Comparison of ENCODE assay signal across 10 cellular contexts in genomic region chr10:47730911-47731310, GRCh38. TPM values are rescaled to one million over a fixed set of nuclear protein-coding genes. Genes with fewer than 3 reads are reported as not detected.
DNase-seq lines count a peak whose midpoint lies in the region; ATAC-seq, FAIRE-seq and TF ChIP-seq lines count a peak whose summit lies in the region.
"Not testable (repeated sequence)": the region's sequence is repeated elsewhere in the genome, so short reads cannot be mapped to it uniquely, and the experiment has no call there.
"Had no signal": no experiment of that assay in that cellular context is flagged by ENCODE, and none has a peak within 500 bp of the region (broad histone marks: within the 10 kb centered on the region; RNA-seq: fewer than 3 reads in every experiment).

No MANE protein-coding gene starts in this region.

- H3K27me3 ChIP-seq in right lobe of liver; small intestine (ENCODE audit: control insufficient read depth in 2 of 2, insufficient read depth in 2 of 2, low read length in 2 of 2); upper lobe of right lung: not testable (repeated sequence)

- FAIRE-seq in H54 (lab: Jason Lieb, UNC) = peak; percentile 65
- peak; percentile 57 for FAIRE-seq in small intestine (lab: Jason Lieb, UNC)

- not testable (repeated sequence) for H3K36me3 ChIP-seq in right lobe of liver; small intestine (ENCODE audit: control insufficient read depth in 2 of 2, insufficient read depth in 2 of 2, low read length in 2 of 2); upper lobe of right lung

- H3K9me3 ChIP-seq in right lobe of liver; small intestine (ENCODE audit: control insufficient read depth, low read depth); upper lobe of right lung: not testable (repeated sequence)

- not testable (repeated sequence) for H3K4me3 ChIP-seq in right lobe of liver; small intestine (ENCODE audit: low read depth in 1 of 2, low read length in 2 of 2); upper lobe of right lung

- DNase-seq in H54 (ENCODE audit: insufficient read length, low spot score); right lobe of liver; small intestine; upper lobe of right lung: not testable (repeated sequence)

- not testable (repeated sequence) for H3K27ac ChIP-seq in right lobe of liver; small intestine (ENCODE audit: low read depth in 1 of 2, low read length in 1 of 2); upper lobe of right lung

- TF ChIP-seq POLR2A in H54 (IDR thresholded peaks at IDR 0.05; ENCODE audit: low read depth, low read length); right lobe of liver (IDR thresholded peaks at IDR 0.05): not testable (repeated sequence)

- not testable (repeated sequence) for H3K4me1 ChIP-seq in right lobe of liver; small intestine (ENCODE audit: control insufficient read depth in 2 of 2, insufficient read depth in 1 of 2, low read depth in 1 of 2, low read length in 1 of 2); upper lobe of right lung

- 80% methylated on average over 1 of the region's 5 CpGs for WGBS in right lobe of liver (ENCODE audit: insufficient coverage, low coverage, low lambda C conversion rate, missing lambda C conversion rate)
- WGBS in small intestine, 3 donors = no CpG with 5 or more reads among the region's 5 CpGs

- intact Hi-C loops in right lobe of liver (cut with DNase I); upper lobe of right lung (cut with DNase I): not testable (repeated sequence)

- not testable (repeated sequence) for TF ChIP-seq CTCF in right lobe of liver (IDR thresholded peaks at IDR 0.05); upper lobe of right lung (IDR thresholded peaks at IDR 0.05)

- ATAC-seq in right lobe of liver (peak in 3 of 4 donors; percentile 16 to 41 (median 18)), upper lobe of right lung (peak; percentile 74)

RNA-seq across cellular contexts. Expression of gene SYT15B, which starts 32.5 kb away (rescaled TPM):
- total RNA-seq in right lobe of liver = under 1 TPM in 5 of 6 experiments, not detected in 1; 0.20 to 0.73 (median 0.42) TPM
- 1 to 10 TPM in 1 of 3 donors, not detected in 2; 3.3 TPM for polyA plus RNA-seq in small intestine
- total RNA-seq in upper lobe of right lung = 40.1 TPM
- total RNA-seq: B cell, Daoy had no signal
- polyA plus RNA-seq: CD14-positive monocyte; CD4-positive, alpha-beta memory T cell; CD4-positive, CD25-positive, alpha-beta regulatory T cell; CD8-positive, alpha-beta memory T cell had no signal

Comparison
In these comparisons a context has a peak if more than half of its experiments do, and no peak if none do; other contexts are left out.
1. RNA of gene SYT15B, which starts 32.5 kb away (total RNA-seq): 40.1 TPM in upper lobe of right lung (single experiment); 0.20 to 0.73 TPM in right lobe of liver; every median in the first group is over 10 times any median in the second.